In genomic region chr1:51297401-51298321, GRCh38 we compare ENCODE assay signal across 8 cellular contexts. TPM values are rescaled to one million over a fixed set of nuclear protein-coding genes. Genes with fewer than 3 reads are reported as not detected.
DNase-seq lines count a peak whose midpoint lies in the region; ATAC-seq, FAIRE-seq and TF ChIP-seq lines count a peak whose summit lies in the region.

No MANE protein-coding gene starts in this region.

- H3K27me3 ChIP-seq in CD4-positive, CD25-positive, alpha-beta regulatory T cell (ENCODE audit: control insufficient read depth, insufficient read depth, low read length): no peaks in the 10 kb centered on the region
- H3K27me3 ChIP-seq in dorsolateral prefrontal cortex: no peaks in the 10 kb centered on the region

- H3K4me3 Mint-ChIP-seq in CD4-positive, CD25-positive, alpha-beta regulatory T cell: peak overlapping the region in 3 of 4 donors; percentile 19 to 78 (median 77)
- H3K4me3 Mint-ChIP-seq in neural crest cell: no peak overlapping the region

- no peak overlapping the region for H3K4me3 ChIP-seq in CD4-positive, CD25-positive, alpha-beta regulatory T cell (ENCODE audit: low read depth, low read length)
- peak overlapping the region; percentile 52 for H3K4me3 ChIP-seq in Jurkat, Clone E6-1 (ENCODE audit: low read length)
- H3K4me3 ChIP-seq in dorsolateral prefrontal cortex: peak overlapping the region; percentile 45 to 79 (median 64)

- no peak for ATAC-seq in CD4-positive, CD25-positive, alpha-beta regulatory T cell (ENCODE audit: low read depth in 2 of 2)

- no peaks in the 10 kb centered on the region for H3K36me3 ChIP-seq in CD4-positive, CD25-positive, alpha-beta regulatory T cell (ENCODE audit: control insufficient read depth, insufficient read depth, low read length)

- TF ChIP-seq CTCF in dorsolateral prefrontal cortex (IDR thresholded peaks at IDR 0.05 in 54 of 56, conservative IDR thresholded peaks at IDR 0.05 in 2 of 56; ENCODE audit: low read depth in 1 of 56, partially characterized antibody in 56 of 56) (no peak), neural crest cell (conservative IDR thresholded peaks at IDR 0.05) (no peak)

- intact Hi-C loops in dorsolateral prefrontal cortex (cut with DNase I): loop anchor here (2.0 to 10.0 kb wide), 5 partner anchors 61 to 240 kb away; partner anchors contain the start of gene RNF11 (in 1 of the 2)

- no peak overlapping the region for H3K27ac ChIP-seq in CD4-positive, CD25-positive, alpha-beta regulatory T cell (ENCODE audit: insufficient read depth, low read length, poor library complexity, severe bottlenecking)
- H3K27ac ChIP-seq in dorsolateral prefrontal cortex: peak overlapping the region in 16 of 59 donors; percentile 6 to 84 (median 46)

- no peaks in the 10 kb centered on the region for H3K9me3 ChIP-seq in CD4-positive, CD25-positive, alpha-beta regulatory T cell (ENCODE audit: control insufficient read depth in 2 of 2, low read length in 2 of 2)

- H3K9me3 Mint-ChIP-seq in CD4-positive, CD25-positive, alpha-beta regulatory T cell: no peaks in the 10 kb centered on the region
- no peaks in the 10 kb centered on the region for H3K9me3 Mint-ChIP-seq in neural crest cell

- H3K4me1 ChIP-seq in CD4-positive, CD25-positive, alpha-beta regulatory T cell (ENCODE audit: control insufficient read depth, insufficient read depth, low read length, poor library complexity, severe bottlenecking): peaks cover 11% of the 10 kb centered on the region

- peaks cover 0 to 26% (median 10%) of the 10 kb centered on the region in 4 donors for H3K4me1 Mint-ChIP-seq in CD4-positive, CD25-positive, alpha-beta regulatory T cell
- H3K4me1 Mint-ChIP-seq in neural crest cell: peaks cover 9% of the 10 kb centered on the region

- no peak for FAIRE-seq in urothelium cell line (lab: Jason Lieb, UNC)

- no peak for DNase-seq in CD4-positive, CD25-positive, alpha-beta regulatory T cell
- no peak for DNase-seq in Jurkat, Clone E6-1 (ENCODE audit: low read depth, low spot score)
- DNase-seq in dorsolateral prefrontal cortex (no peak), neural crest cell (ENCODE audit: low read depth, low spot score) (no peak), NCI-H446 (lab: John Stamatoyannopoulos, UW) (no peak), urothelium cell line (ENCODE audit: low spot score) (no peak), NCI-H510A (lab: John Stamatoyannopoulos, UW) (no peak), AG08395 (ENCODE audit: low spot score) (no peak)

- H3K27me3 Mint-ChIP-seq in CD4-positive, CD25-positive, alpha-beta regulatory T cell: no peaks in the 10 kb centered on the region
- H3K27me3 Mint-ChIP-seq in neural crest cell (ENCODE audit: low read depth): no peaks in the 10 kb centered on the region

- no peaks in the 10 kb centered on the region for H3K36me3 Mint-ChIP-seq in CD4-positive, CD25-positive, alpha-beta regulatory T cell
- no peaks in the 10 kb centered on the region for H3K36me3 Mint-ChIP-seq in neural crest cell (ENCODE audit: low read depth)

- H3K27ac Mint-ChIP-seq in CD4-positive, CD25-positive, alpha-beta regulatory T cell: peak overlapping the region in 2 of 3 donors; percentile 83 to 93
- peak overlapping the region; percentile 81 for H3K27ac Mint-ChIP-seq in neural crest cell (ENCODE audit: unreplicated experiment)

RNA-seq across cellular contexts. Expression of gene TTC39A, which starts 32.7 kb away (rescaled TPM):
- total RNA-seq in CD4-positive, CD25-positive, alpha-beta regulatory T cell: not detected
- polyA plus RNA-seq in CD4-positive, CD25-positive, alpha-beta regulatory T cell: under 1 TPM in 1 of 4 donors, not detected in 3; 0.09 TPM
- polyA plus RNA-seq in Jurkat, Clone E6-1 (2012; ENCODE audit: insufficient read depth, insufficient read length): not detected
- total RNA-seq in dorsolateral prefrontal cortex (10 to 100 TPM in 85 of 120 experiments, 1 to 10 TPM in 35; 3.4 to 25.7 (median 12.1) TPM), neural crest cell (1.6 and 1.7 TPM in 2 replicates)
